ENCODE assay signal across 2 cellular contexts in the genomic region with DNA sequence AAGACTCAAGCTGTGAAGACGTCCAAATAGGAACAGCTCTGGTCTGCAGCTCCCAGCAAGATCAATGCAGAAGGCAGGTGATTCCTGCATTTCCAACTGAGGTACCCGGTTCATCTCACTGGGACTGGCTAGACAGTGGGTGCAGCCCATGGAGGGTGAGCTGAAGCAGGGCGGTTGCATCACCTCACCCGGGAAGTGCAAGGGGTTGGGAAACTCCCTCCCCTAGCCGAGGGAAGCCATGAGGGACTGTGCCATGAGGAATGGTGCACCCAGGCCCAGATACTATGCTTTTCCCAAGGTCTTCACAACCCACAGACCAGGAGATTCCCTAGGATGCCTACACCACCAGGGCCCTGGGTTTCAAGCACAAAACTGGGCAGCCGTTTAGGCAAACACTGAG. TPM values are rescaled to one million over a fixed set of nuclear protein-coding genes. Genes with fewer than 3 reads are reported as not detected.
"Had no signal": no experiment of that assay in that cellular context is flagged by ENCODE, and none has a peak within 500 bp of the region (broad histone marks: within the 10 kb centered on the region; RNA-seq: fewer than 3 reads in every experiment).

No MANE protein-coding gene starts in this region.

RNA-seq across cellular contexts. Expression of gene ZSWIM2, which starts 37.2 kb away (rescaled TPM):
- total RNA-seq: G401, GM12878 had no signal
- polyA plus RNA-seq: GM12878 had no signal
